Comparison of ENCODE assay signal across 8 cellular contexts in genomic region chrX:130166503-130166777, GRCh38. TPM values are rescaled to one million over a fixed set of nuclear protein-coding genes. Genes with fewer than 3 reads are reported as not detected.
A peak's percentile ranks its signal among the peaks of the same experiment; 100 is the strongest.
DNase-seq lines count a peak whose midpoint lies in the region; ATAC-seq, FAIRE-seq and TF ChIP-seq lines count a peak whose summit lies in the region.

No MANE protein-coding gene starts in this region.

- TF ChIP-seq CTCF in WERI-Rb-1 (IDR thresholded peaks at IDR 0.05; ENCODE audit: low read depth, low read length) (no peak), foreskin fibroblast (IDR thresholded peaks at IDR 0.05; ENCODE audit: low read depth, low read length) (no peak), gastrocnemius medialis (IDR thresholded peaks at IDR 0.05 in 4 of 5, conservative IDR thresholded peaks at IDR 0.05 in 1 of 5) (no peak), mucosa of descending colon (IDR thresholded peaks at IDR 0.05) (no peak)

- ATAC-seq in gastrocnemius medialis (no peak), HG02571 (IDR thresholded peaks at IDR 0.05; ENCODE audit: unreplicated experiment) (no peak), mucosa of descending colon (no peak)

- in situ Hi-C loops in gastrocnemius medialis (cut with MboI; ENCODE audit: low sequenced_read_pairs in 4 of 4), result no loop called here

- H3K36me3 ChIP-seq in WERI-Rb-1, result no peaks in the 10 kb centered on the region; the same call in 1 of the 2 replicates
- no peaks in the 10 kb centered on the region for H3K36me3 ChIP-seq in gastrocnemius medialis
- no peaks in the 10 kb centered on the region for H3K36me3 ChIP-seq in mucosa of descending colon (ENCODE audit: low read depth)

- TF ChIP-seq POLR2A in gastrocnemius medialis (IDR thresholded peaks at IDR 0.05), result no peak

- intact Hi-C loops in gastrocnemius medialis (cut with DNase I; ENCODE audit: low total_unique reads) (loop anchor here (1.0 to 5.0 kb wide), 2 partner anchors 184 to 235 kb away; partner anchors contain the start of gene BCORL1), mucosa of descending colon (cut with DNase I, micrococcal nuclease) (no loop called here)

- peak; percentile 8 for FAIRE-seq in GM19239 (lab: Jason Lieb, UNC)

- H3K27ac ChIP-seq in WERI-Rb-1 (peak overlapping the region; percentile 93), gastrocnemius medialis (peak overlapping the region; percentile 88 to 94 (median 90))

- peak overlapping the region; percentile 79 for H3K4me3 ChIP-seq in WERI-Rb-1 (ENCODE audit: low read depth, low read length)
- H3K4me3 ChIP-seq in foreskin fibroblast (ENCODE audit: low read depth in 1 of 2, low read length in 2 of 2), result peak overlapping the region; percentile 67 to 75
- H3K4me3 ChIP-seq in gastrocnemius medialis, result peak overlapping the region; percentile 62 to 81 (median 74)
- no peak overlapping the region for H3K4me3 ChIP-seq in mucosa of descending colon

- H3K27me3 ChIP-seq in WERI-Rb-1 (ENCODE audit: insufficient read depth, low read depth, severe bottlenecking) (peaks cover 3% of the 10 kb centered on the region), gastrocnemius medialis (no peaks in the 10 kb centered on the region)

- H3K9me3 ChIP-seq in WERI-Rb-1 (ENCODE audit: severe bottlenecking) (peaks cover 3% of the 10 kb centered on the region), gastrocnemius medialis (no peaks in the 10 kb centered on the region), mucosa of descending colon (no peaks in the 10 kb centered on the region)

- peaks cover 11 to 18% of the 10 kb centered on the region in 2 donors for H3K4me1 ChIP-seq in gastrocnemius medialis
- peaks cover 2% of the 10 kb centered on the region for H3K4me1 ChIP-seq in mucosa of descending colon (ENCODE audit: low read depth)

- no peak for DNase-seq in GM19239 (ENCODE audit: insufficient read length, low spot score)
- DNase-seq in WERI-Rb-1, result no peak
- DNase-seq in foreskin fibroblast, result no peak
- DNase-seq in gastrocnemius medialis, result no peak
- no peak for DNase-seq in middle frontal gyrus (ENCODE audit: extremely low spot score, low spot score)
- DNase-seq in stimulated activated CD4-positive, alpha-beta T cell treated with anti-CD3 and anti-CD28 coated beads, Interleukin-2, amount 100 ng/mL, for 24 hours, result no peak
- DNase-seq in mucosa of descending colon, result no peak

RNA-seq across cellular contexts. Expression of gene AIFM1, which starts 0.8 kb away (rescaled TPM):
- total RNA-seq in gastrocnemius medialis, result 10 to 100 TPM; 18.9 to 50.1 (median 30.0) TPM
- 10 to 100 TPM; 45.3 to 66.9 (median 50.0) TPM for total RNA-seq in mucosa of descending colon

RNA-seq across cellular contexts. Expression of gene RAB33A, which starts 5.3 kb away (rescaled TPM):
- not detected for total RNA-seq in gastrocnemius medialis
- under 1 TPM; 0.38 to 0.55 (median 0.47) TPM for total RNA-seq in mucosa of descending colon

RNA-seq across cellular contexts. Expression of gene ELF4, which starts 56.1 kb away (rescaled TPM):
- total RNA-seq in gastrocnemius medialis, result 1 to 10 TPM in 3 of 4 donors, under 1 TPM in 1; 0.70 to 2.3 (median 1.4) TPM
- 10 to 100 TPM; 26.3 to 65.0 (median 43.7) TPM for total RNA-seq in mucosa of descending colon

Comparison
In these comparisons a context has a peak if more than half of its experiments do, and no peak if none do; other contexts are left out.
1. RNA of gene ELF4, which starts 56.1 kb away (total RNA-seq): 26.3 to 65.0 TPM in mucosa of descending colon; 0.70 to 2.3 TPM in gastrocnemius medialis; every median in the first group is over 4 times any median in the second.